ENCODE assay signal across 22 cellular contexts in the genomic region with DNA sequence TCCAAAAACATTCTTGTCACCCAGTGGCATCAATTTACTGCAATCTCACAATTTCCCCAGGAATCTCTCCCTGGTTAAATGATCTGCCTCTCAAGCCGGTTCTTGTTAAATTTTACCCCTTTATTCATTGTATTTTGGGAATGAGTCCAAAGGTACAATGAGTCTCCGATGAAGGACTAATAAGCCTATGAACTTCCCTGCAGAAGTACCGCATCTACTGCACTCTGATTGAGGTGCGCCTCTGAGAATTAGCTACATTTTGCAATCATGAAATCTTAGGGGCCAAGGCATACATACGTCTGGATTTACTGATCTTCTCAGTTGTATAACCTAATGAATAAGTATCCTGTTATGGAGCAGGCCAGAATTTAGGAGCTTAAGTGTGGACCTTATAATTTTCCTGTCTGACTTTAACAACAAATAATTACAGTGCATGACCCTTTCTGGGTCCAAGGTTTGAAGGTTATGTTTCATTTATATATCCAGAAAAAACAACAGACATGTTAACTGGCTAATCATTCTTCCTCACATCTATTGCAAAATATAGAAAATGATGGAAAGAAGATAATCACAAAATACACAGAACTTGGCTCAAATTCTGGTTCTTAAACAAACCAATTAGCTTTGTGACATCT.
DNase-seq lines count a peak whose midpoint lies in the region; ATAC-seq, FAIRE-seq and TF ChIP-seq lines count a peak whose summit lies in the region.
"Had no signal": no experiment of that assay in that cellular context is flagged by ENCODE, and none has a peak within 500 bp of the region (broad histone marks: within the 10 kb centered on the region; RNA-seq: fewer than 3 reads in every experiment).

No MANE protein-coding gene starts in this region.

- no peak for TF ChIP-seq CTCF in liver (IDR thresholded peaks at IDR 0.05; ENCODE audit: low read depth, low read length, missing input control)
- no peak for TF ChIP-seq CTCF in HepG2 (CRISPR knock-in tag; IDR thresholded peaks at IDR 0.05)
- TF ChIP-seq CTCF in type B pancreatic cell (conservative IDR thresholded peaks at IDR 0.05) = no peak

- H3K4me3 Mint-ChIP-seq in type B pancreatic cell = no peak overlapping the region
- H3K4me3 Mint-ChIP-seq: B cell; CD4-positive, alpha-beta T cell; CD8-positive, alpha-beta T cell had no signal

- in situ Hi-C loops in HepG2 (cut with HindIII; ENCODE audit: extremely low pct_ligation_motif_present, low pct_unique_long_range_greater_than_20kb) = no loop called here

- CTCF ChIA-PET in HepG2 (lab: Yijun Ruan, JAX; ENCODE audit: low intra/inter-chr PET ratio, low total read pairs) = no interaction called here

- H3K36me3 Mint-ChIP-seq in type B pancreatic cell = no peaks in the 10 kb centered on the region
- H3K36me3 Mint-ChIP-seq: CD8-positive, alpha-beta T cell had no signal

- H4K20me1 ChIP-seq in HepG2 (ENCODE audit: insufficient read depth, low read length) = no peaks in the 10 kb centered on the region
- H4K20me1 ChIP-seq: BLaER1 treated with 17β-estradiol and CSF1 and Interleukin-3, amounts not matched to agents 10 nM and 100 nM had no signal

- ATAC-seq in HepG2 (no peak), left lobe of liver (peak; percentile 69), HG03280 (IDR thresholded peaks at IDR 0.05; ENCODE audit: unreplicated experiment) (no peak)
- ATAC-seq: A549; CD8-positive, alpha-beta T cell had no signal

- H3K4me3 ChIP-seq in liver (ENCODE audit: low read depth in 1 of 3, low read length in 3 of 3) (no peak overlapping the region), HepG2 (replicated peaks in 1 of 3; ENCODE audit: insufficient read depth in 1 of 3, low read depth in 2 of 3, low read length in 3 of 3) (no peak overlapping the region), adipocyte (ENCODE audit: low read length) (no peak overlapping the region)
- H3K4me3 ChIP-seq: A549; BLaER1 treated with 17β-estradiol and CSF1 and Interleukin-3, amounts not matched to agents 10 nM and 100 nM had no signal

- no peaks in the 10 kb centered on the region for H3K4me1 Mint-ChIP-seq in type B pancreatic cell (ENCODE audit: unreplicated experiment)
- H3K4me1 Mint-ChIP-seq: B cell had no signal

- FAIRE-seq in HepG2 (lab: Jason Lieb, UNC) = no peak
- FAIRE-seq: A549, G401.6, GM12891, GM19239 had no signal

- no peaks in the 10 kb centered on the region for H3K27me3 Mint-ChIP-seq in type B pancreatic cell
- H3K27me3 Mint-ChIP-seq: B cell; CD4-positive, alpha-beta T cell had no signal

- no peak for DNase-seq in HepG2 (ENCODE audit: low spot score)
- peak; percentile 8 for DNase-seq in adipocyte (ENCODE audit: low read depth)
- DNase-seq in left lobe of liver (ENCODE audit: low spot score) = no peak
- no peak for DNase-seq in cardiac septum (ENCODE audit: low spot score)
- no peak for DNase-seq in type B pancreatic cell (ENCODE audit: extremely low spot score, unreplicated experiment)
- DNase-seq: AML-193; Caco-2; Calu3; CD4-positive, alpha-beta T cell; CD8-positive, alpha-beta T cell; DMS79 treated with DMSO at 0.1 percent for 48 hours; GF-D8 had no signal

- intact Hi-C loops in HepG2 (cut with micrococcal nuclease; ENCODE audit: unreplicated experiment) = no loop called here
- intact Hi-C loops in cardiac septum (cut with DNase I) = no loop called here

- H3K27ac Mint-ChIP-seq in type B pancreatic cell = no peak overlapping the region
- H3K27ac Mint-ChIP-seq: B cell; CD4-positive, alpha-beta T cell; CD8-positive, alpha-beta T cell had no signal

- H3K4me2 ChIP-seq in HepG2 (ENCODE audit: low read depth, low read length) = no peak overlapping the region
- H3K4me2 ChIP-seq: A549; BLaER1 treated with 17β-estradiol and CSF1 and Interleukin-3, amounts not matched to agents 10 nM and 100 nM had no signal

- no peaks in the 10 kb centered on the region for H3K79me2 ChIP-seq in HepG2 (ENCODE audit: insufficient read depth, low read length)

- no peaks in the 10 kb centered on the region for H3K36me3 ChIP-seq in liver (ENCODE audit: control insufficient read depth in 4 of 4, insufficient read depth in 3 of 4, low read depth in 1 of 4, low read length in 3 of 4)
- H3K36me3 ChIP-seq in HepG2 (replicated peaks in 1 of 2; ENCODE audit: control insufficient read depth in 1 of 2, insufficient read depth in 2 of 2, low read length in 2 of 2) = no peaks in the 10 kb centered on the region
- H3K36me3 ChIP-seq in adipocyte (ENCODE audit: control insufficient read depth, insufficient read depth, low read length, severe bottlenecking) = no peaks in the 10 kb centered on the region
- H3K36me3 ChIP-seq: BLaER1 treated with 17β-estradiol and CSF1 and Interleukin-3, amounts not matched to agents 10 nM and 100 nM had no signal

- no peak overlapping the region for H3K9ac ChIP-seq in liver (ENCODE audit: low read depth in 1 of 2, low read length in 2 of 2)
- no peak overlapping the region for H3K9ac ChIP-seq in HepG2 (ENCODE audit: insufficient read depth, low read depth, low read length)
- H3K9ac ChIP-seq in adipocyte (ENCODE audit: low read length) = no peak overlapping the region
- H3K9ac ChIP-seq: BLaER1 treated with 17β-estradiol and CSF1 and Interleukin-3, amounts not matched to agents 10 nM and 100 nM had no signal

- TF ChIP-seq RAD21 in liver (IDR thresholded peaks at IDR 0.05) (peak in 1 of 2 donors; percentile 10), HepG2 (CRISPR knock-in tag; IDR thresholded peaks at IDR 0.05) (no peak)

- TF ChIP-seq EP300 in HepG2 (IDR thresholded peaks at IDR 0.05; ENCODE audit: low read depth in 2 of 2, low read length in 2 of 2) (no peak), HepG2 (CRISPR knock-in tag; IDR thresholded peaks at IDR 0.05; ENCODE audit: borderline replicate concordance) (no peak)

- no peak for TF ChIP-seq POLR2A in HepG2 (IDR thresholded peaks at IDR 0.05; ENCODE audit: insufficient read depth in 1 of 2, low read depth in 2 of 2, low read length in 2 of 2)

- no peaks in the 10 kb centered on the region for H3K9me3 ChIP-seq in liver (ENCODE audit: control insufficient read depth in 4 of 4, low read length in 3 of 4)
- H3K9me3 ChIP-seq in HepG2 (ENCODE audit: low read length) = peaks cover 80% of the 10 kb centered on the region
- no peaks in the 10 kb centered on the region for H3K9me3 ChIP-seq in adipocyte (ENCODE audit: control insufficient read depth, low read length)
- H3K9me3 ChIP-seq: BLaER1 treated with 17β-estradiol and CSF1 and Interleukin-3, amounts not matched to agents 10 nM and 100 nM; Caco-2 had no signal

- H3K27me3 ChIP-seq in liver (ENCODE audit: control insufficient read depth in 4 of 4, insufficient read depth in 4 of 4, low read length in 3 of 4) (no peaks in the 10 kb centered on the region), HepG2 (ENCODE audit: control insufficient read depth in 1 of 2, insufficient read depth in 2 of 2, low read length in 2 of 2) (no peaks in the 10 kb centered on the region), adipocyte (replicated peaks; ENCODE audit: control insufficient read depth, insufficient read depth, low read length) (no peaks in the 10 kb centered on the region)
- H3K27me3 ChIP-seq: BLaER1 treated with 17β-estradiol and CSF1 and Interleukin-3, amounts not matched to agents 10 nM and 100 nM had no signal

- H3K9me3 Mint-ChIP-seq in type B pancreatic cell = no peaks in the 10 kb centered on the region

- H3K27ac ChIP-seq in liver (ENCODE audit: low read depth in 1 of 2, low read length in 2 of 2) = no peak overlapping the region
- no peak overlapping the region for H3K27ac ChIP-seq in HepG2 (ENCODE audit: extremely low read length, insufficient read depth, low read length)
- H3K27ac ChIP-seq: 22Rv1; A549; BLaER1 treated with 17β-estradiol and CSF1 and Interleukin-3, amounts not matched to agents 10 nM and 100 nM; C4-2B had no signal

- peaks cover 2 to 25% (median 8%) of the 10 kb centered on the region in 4 donors for H3K4me1 ChIP-seq in liver (ENCODE audit: control insufficient read depth in 4 of 4, insufficient read depth in 4 of 4, low read length in 3 of 4)
- no peaks in the 10 kb centered on the region for H3K4me1 ChIP-seq in HepG2 (ENCODE audit: insufficient read depth, low read length)
- no peaks in the 10 kb centered on the region for H3K4me1 ChIP-seq in adipocyte (ENCODE audit: control insufficient read depth, insufficient read depth, low read length)
- H3K4me1 ChIP-seq: A549; BLaER1 treated with 17β-estradiol and CSF1 and Interleukin-3, amounts not matched to agents 10 nM and 100 nM; Caco-2 had no signal

- POLR2A ChIA-PET in HepG2 (lab: Yijun Ruan, JAX) = no interaction called here

- 32% methylated on average over 5 of the region's 5 CpGs for WGBS in liver
- WGBS in HepG2 (ENCODE audit: low lambda C conversion rate) = 2% methylated on average over 5 of the region's 5 CpGs

- H2AFZ ChIP-seq in HepG2 (ENCODE audit: low read length) = no peak overlapping the region

- BruUV-seq in HepG2 (replicated peaks; lab: Mats Ljungman, UMichigan) = no TSS peak

TF ChIP-seq in liver, 16 proteins besides CTCF, POLR2A, EP300 and RAD21 (continues in another document):
- TF ChIP-seq HNF4A (conservative IDR thresholded peaks at IDR 0.05) (peak; percentile 84 to 86), NR2F2 (IDR thresholded peaks at IDR 0.05) (no peak), SP1 (IDR thresholded peaks at IDR 0.05) (peak; percentile 48), FOXA2 (IDR thresholded peaks at IDR 0.05) (no peak)

TF ChIP-seq in HepG2, 621 proteins besides CTCF, POLR2A, EP300 and RAD21 (continues in another document):
- no peak for TF ChIP-seq CC2D1A (CRISPR knock-in tag; IDR thresholded peaks at IDR 0.05)
- no peak for TF ChIP-seq ZNF230 (CRISPR knock-in tag; IDR thresholded peaks at IDR 0.05)
- TF ChIP-seq ZNF891 (CRISPR knock-in tag; IDR thresholded peaks at IDR 0.05) = no peak
- no peak for TF ChIP-seq ISX (CRISPR knock-in tag; conservative IDR thresholded peaks at IDR 0.05)
- TF ChIP-seq, protein P1, sequence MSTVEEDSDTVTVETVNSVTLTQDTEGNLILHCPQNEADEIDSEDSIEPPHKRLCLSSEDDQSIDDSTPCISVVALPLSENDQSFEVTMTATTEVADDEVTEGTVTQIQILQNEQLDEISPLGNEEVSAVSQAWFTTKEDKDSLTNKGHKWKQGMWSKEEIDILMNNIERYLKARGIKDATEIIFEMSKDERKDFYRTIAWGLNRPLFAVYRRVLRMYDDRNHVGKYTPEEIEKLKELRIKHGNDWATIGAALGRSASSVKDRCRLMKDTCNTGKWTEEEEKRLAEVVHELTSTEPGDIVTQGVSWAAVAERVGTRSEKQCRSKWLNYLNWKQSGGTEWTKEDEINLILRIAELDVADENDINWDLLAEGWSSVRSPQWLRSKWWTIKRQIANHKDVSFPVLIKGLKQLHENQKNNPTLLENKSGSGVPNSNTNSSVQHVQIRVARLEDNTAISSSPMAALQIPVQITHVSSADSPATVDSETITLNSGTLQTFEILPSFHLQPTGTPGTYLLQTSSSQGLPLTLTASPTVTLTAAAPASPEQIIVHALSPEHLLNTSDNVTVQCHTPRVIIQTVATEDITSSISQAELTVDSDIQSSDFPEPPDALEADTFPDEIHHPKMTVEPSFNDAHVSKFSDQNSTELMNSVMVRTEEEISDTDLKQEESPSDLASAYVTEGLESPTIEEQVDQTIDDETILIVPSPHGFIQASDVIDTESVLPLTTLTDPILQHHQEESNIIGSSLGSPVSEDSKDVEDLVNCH (CRISPR knock-in tag; IDR thresholded peaks at IDR 0.05) = no peak
- no peak for TF ChIP-seq ZSCAN9 (CRISPR knock-in tag; IDR thresholded peaks at IDR 0.05; ENCODE audit: borderline replicate concordance)
- TF ChIP-seq ZNF670 (CRISPR knock-in tag; IDR thresholded peaks at IDR 0.05; ENCODE audit: borderline replicate concordance) = no peak
